Comparison of ENCODE assay signal across 12 cellular contexts in genomic region chr9:70021026-70021571, GRCh38. TPM values are rescaled to one million over a fixed set of nuclear protein-coding genes. Genes with fewer than 3 reads are reported as not detected.
A peak's percentile ranks its signal among the peaks of the same experiment; 100 is the strongest.
DNase-seq lines count a peak whose midpoint lies in the region; ATAC-seq, FAIRE-seq and TF ChIP-seq lines count a peak whose summit lies in the region.
"Had no signal": no experiment of that assay in that cellular context is flagged by ENCODE, and none has a peak within 500 bp of the region (broad histone marks: within the 10 kb centered on the region; RNA-seq: fewer than 3 reads in every experiment).

No MANE protein-coding gene starts in this region.

- H3K4me1 ChIP-seq in astrocyte (ENCODE audit: insufficient read depth, low read length) (peaks cover 18% of the 10 kb centered on the region), thoracic aorta (ENCODE audit: control insufficient read depth in 1 of 2, low read depth in 2 of 2) (no peaks in the 10 kb centered on the region)

- H3K4me3 Mint-ChIP-seq in astrocyte (ENCODE audit: unreplicated experiment), result no peak overlapping the region
- H3K4me3 Mint-ChIP-seq: activated B cell treated with CpG ODN at 0.5 μM for 24 hours; activated naive CD8-positive, alpha-beta T cell treated with anti-CD3 and anti-CD28 coated beads, Interleukin-2, amount 50 U/mL, for 24 hours had no signal

- no peak overlapping the region for H2AFZ ChIP-seq in astrocyte (ENCODE audit: low read depth, low read length)

- no peak for ATAC-seq in thoracic aorta (ENCODE audit: insufficient number of reproducible peaks, low FRiP score, low read depth)
- ATAC-seq: activated naive CD8-positive, alpha-beta T cell treated with anti-CD3 and anti-CD28 coated beads, Interleukin-2, amount 50 U/mL, for 24 hours had no signal

- H3K27ac Mint-ChIP-seq in astrocyte (ENCODE audit: unreplicated experiment), result peak overlapping the region; percentile 96
- H3K27ac Mint-ChIP-seq: activated B cell treated with CpG ODN at 0.5 μM for 24 hours; activated naive CD8-positive, alpha-beta T cell treated with anti-CD3 and anti-CD28 coated beads, Interleukin-2, amount 50 U/mL, for 24 hours had no signal

- no peaks in the 10 kb centered on the region for H3K36me3 Mint-ChIP-seq in astrocyte (ENCODE audit: low read depth, unreplicated experiment)

- TF ChIP-seq CTCF in astrocyte (IDR thresholded peaks at IDR 0.05; ENCODE audit: insufficient read depth, low read depth, low read length), result no peak
- no peak for TF ChIP-seq CTCF in thoracic aorta (IDR thresholded peaks at IDR 0.05)

- peaks cover 14% of the 10 kb centered on the region for H3K9me3 Mint-ChIP-seq in astrocyte (ENCODE audit: unreplicated experiment)
- H3K9me3 Mint-ChIP-seq: activated naive CD8-positive, alpha-beta T cell treated with anti-CD3 and anti-CD28 coated beads, Interleukin-2, amount 50 U/mL, for 24 hours had no signal

- DNase-seq in NCI-H82 (lab: John Stamatoyannopoulos, UW) (peak; percentile 45), NCI-H82 treated with DMSO at 0.1 percent for 48 hours (lab: John Stamatoyannopoulos, UW; ENCODE audit: unreplicated experiment) (no peak), astrocyte (ENCODE audit: low read depth) (peak; percentile 95), hepatic stellate cell (ENCODE audit: low spot score) (peak; percentile 64), thoracic aorta (ENCODE audit: low spot score) (peak; percentile 15)
- no peak for DNase-seq in central memory CD4-positive, alpha-beta T cell
- no peak for DNase-seq in stimulated activated CD4-positive, alpha-beta T cell treated with anti-CD3 and anti-CD28 coated beads, Interleukin-4, amount 100 ng/mL, for 1 hour
- DNase-seq in activated CD8-positive, alpha-beta memory T cell treated with anti-CD3 and anti-CD28 coated beads, Interleukin-2, amount 50 U/mL, for 48 hours, result no peak
- DNase-seq: activated B cell treated with CpG ODN at 0.5 μM for 24 hours; activated naive CD8-positive, alpha-beta T cell treated with anti-CD3 and anti-CD28 coated beads, Interleukin-2, amount 50 U/mL, for 24 hours; NCI-H524 treated with DMSO at 0.1 percent for 48 hours had no signal

- H3K36me3 ChIP-seq in astrocyte (ENCODE audit: insufficient read depth, low read length) (no peaks in the 10 kb centered on the region), thoracic aorta (no peaks in the 10 kb centered on the region)

- H3K4me2 ChIP-seq in astrocyte (ENCODE audit: low read length), result peak overlapping the region; percentile 52

- H3K27ac ChIP-seq in astrocyte (ENCODE audit: low read depth, low read length) (peak overlapping the region; percentile 92), thoracic aorta (no peak overlapping the region)

- H3K27me3 ChIP-seq in astrocyte (ENCODE audit: insufficient read depth, low read length), result no peaks in the 10 kb centered on the region
- H3K27me3 ChIP-seq in thoracic aorta (replicated peaks; ENCODE audit: insufficient read depth), result no peaks in the 10 kb centered on the region

- H3K9me3 ChIP-seq in astrocyte (ENCODE audit: insufficient read depth, low read depth, low read length) (peaks cover 3% of the 10 kb centered on the region), thoracic aorta (no peaks in the 10 kb centered on the region)

- H3K27me3 Mint-ChIP-seq in astrocyte (ENCODE audit: low read depth, unreplicated experiment), result no peaks in the 10 kb centered on the region

- peaks cover 12% of the 10 kb centered on the region for H3K4me1 Mint-ChIP-seq in astrocyte (ENCODE audit: low read depth, unreplicated experiment)
- H3K4me1 Mint-ChIP-seq: activated B cell treated with CpG ODN at 0.5 μM for 24 hours; activated naive CD8-positive, alpha-beta T cell treated with anti-CD3 and anti-CD28 coated beads, Interleukin-2, amount 50 U/mL, for 24 hours had no signal

- FAIRE-seq in astrocyte (lab: Jason Lieb, UNC), result peak; percentile 91
- FAIRE-seq: H1 had no signal

- peak overlapping the region; percentile 58 for H3K9ac ChIP-seq in astrocyte (ENCODE audit: low read length)

- no peaks in the 10 kb centered on the region for H3K79me2 ChIP-seq in astrocyte (ENCODE audit: insufficient read depth, low read length)

- no peaks in the 10 kb centered on the region for H4K20me1 ChIP-seq in astrocyte (ENCODE audit: insufficient read depth, low read length)

- no peak overlapping the region for H3K4me3 ChIP-seq in astrocyte (ENCODE audit: insufficient read depth, low read depth, low read length)
- no peak overlapping the region for H3K4me3 ChIP-seq in thoracic aorta

RNA-seq across cellular contexts. Expression of gene MAMDC2, which starts 22.5 kb away (rescaled TPM):
- total RNA-seq in astrocyte (135 and 211 TPM in 2 replicates), thoracic aorta (10 to 100 TPM; 25.4 to 29.0 TPM)
- total RNA-seq: activated B cell treated with CpG ODN at 0.5 μM for 24 hours had no signal

Comparison
In these comparisons a context has a peak if more than half of its experiments do, and no peak if none do; other contexts are left out.
1. DNase-seq: peak in NCI-H82 (single experiment), astrocyte (single experiment), hepatic stellate cell (single experiment) and thoracic aorta (single experiment); none in NCI-H82 treated with DMSO at 0.1 percent for 48 hours (single experiment), central memory CD4-positive, alpha-beta T cell (single experiment), stimulated activated CD4-positive, alpha-beta T cell treated with anti-CD3 and anti-CD28 coated beads, Interleukin-4, amount 100 ng/mL, for 1 hour (single experiment) and activated CD8-positive, alpha-beta memory T cell treated with anti-CD3 and anti-CD28 coated beads, Interleukin-2, amount 50 U/mL, for 48 hours (single experiment).